In the genomic region with DNA sequence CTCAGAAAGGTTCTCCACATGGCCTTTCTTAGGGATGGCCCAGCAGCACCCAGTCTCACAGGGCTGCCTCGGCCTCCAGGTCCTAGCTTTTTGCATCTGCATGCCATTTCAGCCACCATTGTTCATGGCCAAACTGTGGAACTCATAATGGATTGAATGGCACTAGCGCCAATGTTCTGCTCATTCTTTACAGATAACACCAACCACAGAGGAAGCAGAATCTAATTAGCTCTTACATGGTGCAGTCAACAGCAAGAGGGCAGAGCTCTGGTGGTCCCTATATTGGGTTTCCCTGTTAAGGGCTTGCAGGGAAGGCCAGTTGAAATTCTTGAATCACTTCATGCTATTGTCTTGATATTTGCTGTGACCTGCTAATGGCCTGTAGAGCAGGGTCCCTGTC, we compare ENCODE assay signal across 1 cellular context.
TF ChIP-seq lines count a peak whose summit lies in the region.

No MANE protein-coding gene starts in this region.

TF ChIP-seq in H1, 55 proteins besides CTCF, POLR2A, EP300 and RAD21:
- no peak for TF ChIP-seq SP4 (IDR thresholded peaks at IDR 0.05; ENCODE audit: low read length)
- TF ChIP-seq PHF8 (conservative IDR thresholded peaks at IDR 0.05; ENCODE audit: low read depth, low read length), result no peak
- no peak for TF ChIP-seq MAFK (IDR thresholded peaks at IDR 0.05; ENCODE audit: low read depth, low read length)
- TF ChIP-seq BCL11A (IDR thresholded peaks at IDR 0.05; ENCODE audit: low read depth in 2 of 2, low read length in 2 of 2), result no peak
- TF ChIP-seq BACH1 (IDR thresholded peaks at IDR 0.05; ENCODE audit: low read length), result no peak
- TF ChIP-seq CBX5 (IDR thresholded peaks at IDR 0.05; ENCODE audit: low read depth, low read length), result no peak
- TF ChIP-seq CBX8 (IDR thresholded peaks at IDR 0.05; ENCODE audit: borderline replicate concordance, low read depth, low read length), result no peak
- no peak for TF ChIP-seq ATF3 (IDR thresholded peaks at IDR 0.05; ENCODE audit: insufficient read depth, low read depth, low read length)
- TF ChIP-seq CREB1 (IDR thresholded peaks at IDR 0.05), result no peak
- no peak for TF ChIP-seq NRF1 (IDR thresholded peaks at IDR 0.05; ENCODE audit: low read depth, low read length)
- TF ChIP-seq POLR2AphosphoS5 (IDR thresholded peaks at IDR 0.05; ENCODE audit: low read depth, low read length), result no peak
- TF ChIP-seq GTF2F1 (IDR thresholded peaks at IDR 0.05; ENCODE audit: borderline replicate concordance, low read depth, low read length), result no peak
